In the genomic region with DNA sequence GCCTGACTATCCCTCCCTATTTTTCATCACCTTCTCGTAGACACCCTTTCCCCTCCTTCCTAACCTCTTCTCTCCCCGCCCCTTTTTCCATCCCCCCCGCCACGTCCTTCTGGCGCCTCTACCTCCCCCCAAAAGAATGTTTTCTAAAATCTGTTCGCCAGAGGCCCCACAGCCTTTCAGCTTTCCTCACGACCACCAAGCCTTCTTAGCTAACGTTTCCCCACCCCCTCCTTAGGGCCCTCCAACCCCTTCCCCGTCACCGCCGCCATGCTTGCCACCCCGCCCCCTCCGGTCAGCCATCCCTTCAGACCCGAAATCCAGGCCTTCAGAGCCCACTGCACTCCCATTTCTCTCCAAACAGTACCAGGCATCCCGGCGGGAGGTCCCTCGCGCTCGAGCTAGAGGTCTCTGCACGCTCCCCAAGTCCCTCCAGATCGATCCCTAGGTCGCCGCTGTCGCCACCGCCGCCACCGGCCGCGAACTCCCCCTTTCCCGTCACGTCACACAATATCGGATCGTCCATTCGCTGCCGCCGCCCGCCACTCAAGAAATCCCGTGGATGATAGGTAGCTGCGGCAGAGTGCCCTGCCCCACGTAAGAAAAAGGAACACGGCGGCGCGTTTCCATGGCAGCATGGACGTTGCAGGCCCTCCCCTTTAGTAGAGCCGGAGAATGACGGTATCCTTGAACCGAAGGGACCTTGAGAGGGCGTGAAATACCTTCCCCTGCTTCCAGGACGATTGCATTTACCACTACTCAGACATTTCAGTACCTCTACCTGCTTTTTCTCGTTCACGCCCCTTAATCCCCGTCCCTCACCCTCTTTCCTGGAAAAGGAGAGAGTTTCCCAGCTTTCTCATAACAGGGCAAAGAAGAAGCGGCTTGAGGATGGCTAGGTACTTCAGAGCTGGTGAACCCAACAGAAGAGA, we compare ENCODE assay signal across 1 cellular context.
TF ChIP-seq lines count a peak whose summit lies in the region.

A gene with protein sequence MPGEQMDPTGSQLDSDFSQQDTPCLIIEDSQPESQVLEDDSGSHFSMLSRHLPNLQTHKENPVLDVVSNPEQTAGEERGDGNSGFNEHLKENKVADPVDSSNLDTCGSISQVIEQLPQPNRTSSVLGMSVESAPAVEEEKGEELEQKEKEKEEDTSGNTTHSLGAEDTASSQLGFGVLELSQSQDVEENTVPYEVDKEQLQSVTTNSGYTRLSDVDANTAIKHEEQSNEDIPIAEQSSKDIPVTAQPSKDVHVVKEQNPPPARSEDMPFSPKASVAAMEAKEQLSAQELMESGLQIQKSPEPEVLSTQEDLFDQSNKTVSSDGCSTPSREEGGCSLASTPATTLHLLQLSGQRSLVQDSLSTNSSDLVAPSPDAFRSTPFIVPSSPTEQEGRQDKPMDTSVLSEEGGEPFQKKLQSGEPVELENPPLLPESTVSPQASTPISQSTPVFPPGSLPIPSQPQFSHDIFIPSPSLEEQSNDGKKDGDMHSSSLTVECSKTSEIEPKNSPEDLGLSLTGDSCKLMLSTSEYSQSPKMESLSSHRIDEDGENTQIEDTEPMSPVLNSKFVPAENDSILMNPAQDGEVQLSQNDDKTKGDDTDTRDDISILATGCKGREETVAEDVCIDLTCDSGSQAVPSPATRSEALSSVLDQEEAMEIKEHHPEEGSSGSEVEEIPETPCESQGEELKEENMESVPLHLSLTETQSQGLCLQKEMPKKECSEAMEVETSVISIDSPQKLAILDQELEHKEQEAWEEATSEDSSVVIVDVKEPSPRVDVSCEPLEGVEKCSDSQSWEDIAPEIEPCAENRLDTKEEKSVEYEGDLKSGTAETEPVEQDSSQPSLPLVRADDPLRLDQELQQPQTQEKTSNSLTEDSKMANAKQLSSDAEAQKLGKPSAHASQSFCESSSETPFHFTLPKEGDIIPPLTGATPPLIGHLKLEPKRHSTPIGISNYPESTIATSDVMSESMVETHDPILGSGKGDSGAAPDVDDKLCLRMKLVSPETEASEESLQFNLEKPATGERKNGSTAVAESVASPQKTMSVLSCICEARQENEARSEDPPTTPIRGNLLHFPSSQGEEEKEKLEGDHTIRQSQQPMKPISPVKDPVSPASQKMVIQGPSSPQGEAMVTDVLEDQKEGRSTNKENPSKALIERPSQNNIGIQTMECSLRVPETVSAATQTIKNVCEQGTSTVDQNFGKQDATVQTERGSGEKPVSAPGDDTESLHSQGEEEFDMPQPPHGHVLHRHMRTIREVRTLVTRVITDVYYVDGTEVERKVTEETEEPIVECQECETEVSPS (N-terminal part only) (minus strand): TSS at position 484 of the 929 bp plus-strand sequence. CDS start 113 bp downstream, at position 371.

TF ChIP-seq in K562, 482 proteins besides CTCF, POLR2A, EP300 and RAD21 (continued from another document and continues in another):
- TF ChIP-seq, protein P1, sequence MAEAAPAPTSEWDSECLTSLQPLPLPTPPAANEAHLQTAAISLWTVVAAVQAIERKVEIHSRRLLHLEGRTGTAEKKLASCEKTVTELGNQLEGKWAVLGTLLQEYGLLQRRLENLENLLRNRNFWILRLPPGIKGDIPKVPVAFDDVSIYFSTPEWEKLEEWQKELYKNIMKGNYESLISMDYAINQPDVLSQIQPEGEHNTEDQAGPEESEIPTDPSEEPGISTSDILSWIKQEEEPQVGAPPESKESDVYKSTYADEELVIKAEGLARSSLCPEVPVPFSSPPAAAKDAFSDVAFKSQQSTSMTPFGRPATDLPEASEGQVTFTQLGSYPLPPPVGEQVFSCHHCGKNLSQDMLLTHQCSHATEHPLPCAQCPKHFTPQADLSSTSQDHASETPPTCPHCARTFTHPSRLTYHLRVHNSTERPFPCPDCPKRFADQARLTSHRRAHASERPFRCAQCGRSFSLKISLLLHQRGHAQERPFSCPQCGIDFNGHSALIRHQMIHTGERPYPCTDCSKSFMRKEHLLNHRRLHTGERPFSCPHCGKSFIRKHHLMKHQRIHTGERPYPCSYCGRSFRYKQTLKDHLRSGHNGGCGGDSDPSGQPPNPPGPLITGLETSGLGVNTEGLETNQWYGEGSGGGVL (CRISPR knock-in tag; IDR thresholded peaks at IDR 0.05) = no peak
- TF ChIP-seq, protein P2, sequence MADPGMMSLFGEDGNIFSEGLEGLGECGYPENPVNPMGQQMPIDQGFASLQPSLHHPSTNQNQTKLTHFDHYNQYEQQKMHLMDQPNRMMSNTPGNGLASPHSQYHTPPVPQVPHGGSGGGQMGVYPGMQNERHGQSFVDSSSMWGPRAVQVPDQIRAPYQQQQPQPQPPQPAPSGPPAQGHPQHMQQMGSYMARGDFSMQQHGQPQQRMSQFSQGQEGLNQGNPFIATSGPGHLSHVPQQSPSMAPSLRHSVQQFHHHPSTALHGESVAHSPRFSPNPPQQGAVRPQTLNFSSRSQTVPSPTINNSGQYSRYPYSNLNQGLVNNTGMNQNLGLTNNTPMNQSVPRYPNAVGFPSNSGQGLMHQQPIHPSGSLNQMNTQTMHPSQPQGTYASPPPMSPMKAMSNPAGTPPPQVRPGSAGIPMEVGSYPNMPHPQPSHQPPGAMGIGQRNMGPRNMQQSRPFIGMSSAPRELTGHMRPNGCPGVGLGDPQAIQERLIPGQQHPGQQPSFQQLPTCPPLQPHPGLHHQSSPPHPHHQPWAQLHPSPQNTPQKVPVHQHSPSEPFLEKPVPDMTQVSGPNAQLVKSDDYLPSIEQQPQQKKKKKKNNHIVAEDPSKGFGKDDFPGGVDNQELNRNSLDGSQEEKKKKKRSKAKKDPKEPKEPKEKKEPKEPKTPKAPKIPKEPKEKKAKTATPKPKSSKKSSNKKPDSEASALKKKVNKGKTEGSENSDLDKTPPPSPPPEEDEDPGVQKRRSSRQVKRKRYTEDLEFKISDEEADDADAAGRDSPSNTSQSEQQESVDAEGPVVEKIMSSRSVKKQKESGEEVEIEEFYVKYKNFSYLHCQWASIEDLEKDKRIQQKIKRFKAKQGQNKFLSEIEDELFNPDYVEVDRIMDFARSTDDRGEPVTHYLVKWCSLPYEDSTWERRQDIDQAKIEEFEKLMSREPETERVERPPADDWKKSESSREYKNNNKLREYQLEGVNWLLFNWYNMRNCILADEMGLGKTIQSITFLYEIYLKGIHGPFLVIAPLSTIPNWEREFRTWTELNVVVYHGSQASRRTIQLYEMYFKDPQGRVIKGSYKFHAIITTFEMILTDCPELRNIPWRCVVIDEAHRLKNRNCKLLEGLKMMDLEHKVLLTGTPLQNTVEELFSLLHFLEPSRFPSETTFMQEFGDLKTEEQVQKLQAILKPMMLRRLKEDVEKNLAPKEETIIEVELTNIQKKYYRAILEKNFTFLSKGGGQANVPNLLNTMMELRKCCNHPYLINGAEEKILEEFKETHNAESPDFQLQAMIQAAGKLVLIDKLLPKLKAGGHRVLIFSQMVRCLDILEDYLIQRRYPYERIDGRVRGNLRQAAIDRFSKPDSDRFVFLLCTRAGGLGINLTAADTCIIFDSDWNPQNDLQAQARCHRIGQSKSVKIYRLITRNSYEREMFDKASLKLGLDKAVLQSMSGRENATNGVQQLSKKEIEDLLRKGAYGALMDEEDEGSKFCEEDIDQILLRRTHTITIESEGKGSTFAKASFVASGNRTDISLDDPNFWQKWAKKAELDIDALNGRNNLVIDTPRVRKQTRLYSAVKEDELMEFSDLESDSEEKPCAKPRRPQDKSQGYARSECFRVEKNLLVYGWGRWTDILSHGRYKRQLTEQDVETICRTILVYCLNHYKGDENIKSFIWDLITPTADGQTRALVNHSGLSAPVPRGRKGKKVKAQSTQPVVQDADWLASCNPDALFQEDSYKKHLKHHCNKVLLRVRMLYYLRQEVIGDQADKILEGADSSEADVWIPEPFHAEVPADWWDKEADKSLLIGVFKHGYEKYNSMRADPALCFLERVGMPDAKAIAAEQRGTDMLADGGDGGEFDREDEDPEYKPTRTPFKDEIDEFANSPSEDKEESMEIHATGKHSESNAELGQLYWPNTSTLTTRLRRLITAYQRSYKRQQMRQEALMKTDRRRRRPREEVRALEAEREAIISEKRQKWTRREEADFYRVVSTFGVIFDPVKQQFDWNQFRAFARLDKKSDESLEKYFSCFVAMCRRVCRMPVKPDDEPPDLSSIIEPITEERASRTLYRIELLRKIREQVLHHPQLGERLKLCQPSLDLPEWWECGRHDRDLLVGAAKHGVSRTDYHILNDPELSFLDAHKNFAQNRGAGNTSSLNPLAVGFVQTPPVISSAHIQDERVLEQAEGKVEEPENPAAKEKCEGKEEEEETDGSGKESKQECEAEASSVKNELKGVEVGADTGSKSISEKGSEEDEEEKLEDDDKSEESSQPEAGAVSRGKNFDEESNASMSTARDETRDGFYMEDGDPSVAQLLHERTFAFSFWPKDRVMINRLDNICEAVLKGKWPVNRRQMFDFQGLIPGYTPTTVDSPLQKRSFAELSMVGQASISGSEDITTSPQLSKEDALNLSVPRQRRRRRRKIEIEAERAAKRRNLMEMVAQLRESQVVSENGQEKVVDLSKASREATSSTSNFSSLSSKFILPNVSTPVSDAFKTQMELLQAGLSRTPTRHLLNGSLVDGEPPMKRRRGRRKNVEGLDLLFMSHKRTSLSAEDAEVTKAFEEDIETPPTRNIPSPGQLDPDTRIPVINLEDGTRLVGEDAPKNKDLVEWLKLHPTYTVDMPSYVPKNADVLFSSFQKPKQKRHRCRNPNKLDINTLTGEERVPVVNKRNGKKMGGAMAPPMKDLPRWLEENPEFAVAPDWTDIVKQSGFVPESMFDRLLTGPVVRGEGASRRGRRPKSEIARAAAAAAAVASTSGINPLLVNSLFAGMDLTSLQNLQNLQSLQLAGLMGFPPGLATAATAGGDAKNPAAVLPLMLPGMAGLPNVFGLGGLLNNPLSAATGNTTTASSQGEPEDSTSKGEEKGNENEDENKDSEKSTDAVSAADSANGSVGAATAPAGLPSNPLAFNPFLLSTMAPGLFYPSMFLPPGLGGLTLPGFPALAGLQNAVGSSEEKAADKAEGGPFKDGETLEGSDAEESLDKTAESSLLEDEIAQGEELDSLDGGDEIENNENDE (IDR thresholded peaks at IDR 0.05; ENCODE audit: low read depth, low read length) = no peak
- TF ChIP-seq CTBP1 (IDR thresholded peaks at IDR 0.05; ENCODE audit: borderline replicate concordance) = peak; percentile 80; the same call in 1 of the 2 replicates
- 0 out of 2 replicates have a peak, but pooled peaks have one; percentile 19 for TF ChIP-seq DPF2 (IDR thresholded peaks at IDR 0.05)
- TF ChIP-seq ZFP30 (CRISPR knock-in tag; IDR thresholded peaks at IDR 0.05; ENCODE audit: borderline replicate concordance) = no peak
- TF ChIP-seq ASH1L (IDR thresholded peaks at IDR 0.05; ENCODE audit: borderline replicate concordance, low read depth, partially characterized antibody) = peak; percentile 89
- TF ChIP-seq, protein P3, sequence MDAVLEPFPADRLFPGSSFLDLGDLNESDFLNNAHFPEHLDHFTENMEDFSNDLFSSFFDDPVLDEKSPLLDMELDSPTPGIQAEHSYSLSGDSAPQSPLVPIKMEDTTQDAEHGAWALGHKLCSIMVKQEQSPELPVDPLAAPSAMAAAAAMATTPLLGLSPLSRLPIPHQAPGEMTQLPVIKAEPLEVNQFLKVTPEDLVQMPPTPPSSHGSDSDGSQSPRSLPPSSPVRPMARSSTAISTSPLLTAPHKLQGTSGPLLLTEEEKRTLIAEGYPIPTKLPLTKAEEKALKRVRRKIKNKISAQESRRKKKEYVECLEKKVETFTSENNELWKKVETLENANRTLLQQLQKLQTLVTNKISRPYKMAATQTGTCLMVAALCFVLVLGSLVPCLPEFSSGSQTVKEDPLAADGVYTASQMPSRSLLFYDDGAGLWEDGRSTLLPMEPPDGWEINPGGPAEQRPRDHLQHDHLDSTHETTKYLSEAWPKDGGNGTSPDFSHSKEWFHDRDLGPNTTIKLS (IDR thresholded peaks at IDR 0.05; ENCODE audit: borderline replicate concordance, low read depth) = peak; percentile 62; the same call in 1 of the 2 replicates
- no peak for TF ChIP-seq SREBF2 (CRISPR knock-in tag; IDR thresholded peaks at IDR 0.05)
- TF ChIP-seq ZNF584 (CRISPR knock-in tag; IDR thresholded peaks at IDR 0.05; ENCODE audit: low read depth) = no peak
- no peak for TF ChIP-seq HNRNPK (IDR thresholded peaks at IDR 0.05; ENCODE audit: low read depth, low read length, poor library complexity, severe bottlenecking)
- TF ChIP-seq ELF1 (tag; IDR thresholded peaks at IDR 0.05) = peak; percentile 28; the same call in 1 of the 2 replicates
- TF ChIP-seq TBP (optimal IDR thresholded peaks at IDR 0.05; ENCODE audit: low read depth, low read length) = no peak
- peak; percentile 77; the same call in 1 of the 2 replicates for TF ChIP-seq NFRKB (IDR thresholded peaks at IDR 0.05; ENCODE audit: low read depth)
- TF ChIP-seq KLF13 (tag; IDR thresholded peaks at IDR 0.05; ENCODE audit: borderline replicate concordance, low read depth) = peak; percentile 77; the same call in 1 of the 2 replicates
- TF ChIP-seq, protein P4, sequence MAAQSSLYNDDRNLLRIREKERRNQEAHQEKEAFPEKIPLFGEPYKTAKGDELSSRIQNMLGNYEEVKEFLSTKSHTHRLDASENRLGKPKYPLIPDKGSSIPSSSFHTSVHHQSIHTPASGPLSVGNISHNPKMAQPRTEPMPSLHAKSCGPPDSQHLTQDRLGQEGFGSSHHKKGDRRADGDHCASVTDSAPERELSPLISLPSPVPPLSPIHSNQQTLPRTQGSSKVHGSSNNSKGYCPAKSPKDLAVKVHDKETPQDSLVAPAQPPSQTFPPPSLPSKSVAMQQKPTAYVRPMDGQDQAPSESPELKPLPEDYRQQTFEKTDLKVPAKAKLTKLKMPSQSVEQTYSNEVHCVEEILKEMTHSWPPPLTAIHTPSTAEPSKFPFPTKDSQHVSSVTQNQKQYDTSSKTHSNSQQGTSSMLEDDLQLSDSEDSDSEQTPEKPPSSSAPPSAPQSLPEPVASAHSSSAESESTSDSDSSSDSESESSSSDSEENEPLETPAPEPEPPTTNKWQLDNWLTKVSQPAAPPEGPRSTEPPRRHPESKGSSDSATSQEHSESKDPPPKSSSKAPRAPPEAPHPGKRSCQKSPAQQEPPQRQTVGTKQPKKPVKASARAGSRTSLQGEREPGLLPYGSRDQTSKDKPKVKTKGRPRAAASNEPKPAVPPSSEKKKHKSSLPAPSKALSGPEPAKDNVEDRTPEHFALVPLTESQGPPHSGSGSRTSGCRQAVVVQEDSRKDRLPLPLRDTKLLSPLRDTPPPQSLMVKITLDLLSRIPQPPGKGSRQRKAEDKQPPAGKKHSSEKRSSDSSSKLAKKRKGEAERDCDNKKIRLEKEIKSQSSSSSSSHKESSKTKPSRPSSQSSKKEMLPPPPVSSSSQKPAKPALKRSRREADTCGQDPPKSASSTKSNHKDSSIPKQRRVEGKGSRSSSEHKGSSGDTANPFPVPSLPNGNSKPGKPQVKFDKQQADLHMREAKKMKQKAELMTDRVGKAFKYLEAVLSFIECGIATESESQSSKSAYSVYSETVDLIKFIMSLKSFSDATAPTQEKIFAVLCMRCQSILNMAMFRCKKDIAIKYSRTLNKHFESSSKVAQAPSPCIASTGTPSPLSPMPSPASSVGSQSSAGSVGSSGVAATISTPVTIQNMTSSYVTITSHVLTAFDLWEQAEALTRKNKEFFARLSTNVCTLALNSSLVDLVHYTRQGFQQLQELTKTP (IDR thresholded peaks at IDR 0.05; ENCODE audit: low read depth in 1 of 2, partially characterized antibody in 2 of 2) = peak in 1 of 2 experiments; percentile 47
